ENCODE assay signal across 1 cellular context in genomic region chr6:42367353-42368011, GRCh38.
TF ChIP-seq lines count a peak whose summit lies in the region.

No MANE protein-coding gene starts in this region.

TF ChIP-seq in GM12878, 131 proteins besides CTCF, POLR2A, EP300 and RAD21 (continued from another document and continues in another):
- TF ChIP-seq ZNF592 (IDR thresholded peaks at IDR 0.05) (no peak), BRCA1 (IDR thresholded peaks at IDR 0.05; ENCODE audit: low read depth, low read length) (no peak), SKIL (IDR thresholded peaks at IDR 0.05; ENCODE audit: low read depth, poor library complexity, severe bottlenecking) (no peak), ZNF274 (IDR thresholded peaks at IDR 0.05; ENCODE audit: insufficient read depth, insufficient read length) (no peak), PKNOX1 (IDR thresholded peaks at IDR 0.05) (no peak), MLLT1 (IDR thresholded peaks at IDR 0.05) (no peak), BCL3 (IDR thresholded peaks at IDR 0.05; ENCODE audit: borderline replicate concordance, insufficient read depth, low read depth, low read length, poor library complexity, severe bottlenecking) (peak; percentile 21), KLF5 (IDR thresholded peaks at IDR 0.05; ENCODE audit: partially characterized antibody) (no peak), SREBF2 (IDR thresholded peaks at IDR 0.05; ENCODE audit: low read length) (no peak), E2F8 (IDR thresholded peaks at IDR 0.05; ENCODE audit: low read depth, partially characterized antibody) (no peak), NKRF (conservative IDR thresholded peaks at IDR 0.05) (no peak), SRF (IDR thresholded peaks at IDR 0.05; ENCODE audit: low read depth in 2 of 2, low read length in 2 of 2) (no peak), ATF7 (IDR thresholded peaks at IDR 0.05; ENCODE audit: low read depth) (no peak), EGR1 (IDR thresholded peaks at IDR 0.05; ENCODE audit: borderline replicate concordance in 1 of 2, low read depth in 2 of 2, low read length in 2 of 2) (no peak), USF1 (IDR thresholded peaks at IDR 0.05; ENCODE audit: borderline replicate concordance, extremely low read length, insufficient read depth, low read depth, low read length) (no peak), STAT1 (conservative IDR thresholded peaks at IDR 0.05) (no peak), ATF2 (IDR thresholded peaks at IDR 0.05; ENCODE audit: low read length) (peak; percentile 18; the same call in 1 of the 2 replicates), SMAD1 (IDR thresholded peaks at IDR 0.05; ENCODE audit: low read depth, partially characterized antibody) (no peak), CBX3 (IDR thresholded peaks at IDR 0.05; ENCODE audit: borderline replicate concordance, low read depth) (no peak), NR2C1 (IDR thresholded peaks at IDR 0.05) (no peak), SUZ12 (IDR thresholded peaks at IDR 0.05; ENCODE audit: unreplicated experiment) (no peak), CUX1 (IDR thresholded peaks at IDR 0.05; ENCODE audit: insufficient replicate concordance, low read depth, low read length) (no peak), ZZZ3 (IDR thresholded peaks at IDR 0.05; ENCODE audit: control insufficient read depth, insufficient read length, low read depth) (no peak), ESRRA (IDR thresholded peaks at IDR 0.05; ENCODE audit: low read length) (no peak), IRF5 (IDR thresholded peaks at IDR 0.05; ENCODE audit: borderline replicate concordance) (no peak), BCL11A (IDR thresholded peaks at IDR 0.05; ENCODE audit: low read depth, low read length) (0 out of 2 replicates have a peak, but pooled peaks have one; percentile 20), CHD4 (IDR thresholded peaks at IDR 0.05) (no peak)
